Comparison of ENCODE assay signal across 3 cellular contexts in the genomic region with DNA sequence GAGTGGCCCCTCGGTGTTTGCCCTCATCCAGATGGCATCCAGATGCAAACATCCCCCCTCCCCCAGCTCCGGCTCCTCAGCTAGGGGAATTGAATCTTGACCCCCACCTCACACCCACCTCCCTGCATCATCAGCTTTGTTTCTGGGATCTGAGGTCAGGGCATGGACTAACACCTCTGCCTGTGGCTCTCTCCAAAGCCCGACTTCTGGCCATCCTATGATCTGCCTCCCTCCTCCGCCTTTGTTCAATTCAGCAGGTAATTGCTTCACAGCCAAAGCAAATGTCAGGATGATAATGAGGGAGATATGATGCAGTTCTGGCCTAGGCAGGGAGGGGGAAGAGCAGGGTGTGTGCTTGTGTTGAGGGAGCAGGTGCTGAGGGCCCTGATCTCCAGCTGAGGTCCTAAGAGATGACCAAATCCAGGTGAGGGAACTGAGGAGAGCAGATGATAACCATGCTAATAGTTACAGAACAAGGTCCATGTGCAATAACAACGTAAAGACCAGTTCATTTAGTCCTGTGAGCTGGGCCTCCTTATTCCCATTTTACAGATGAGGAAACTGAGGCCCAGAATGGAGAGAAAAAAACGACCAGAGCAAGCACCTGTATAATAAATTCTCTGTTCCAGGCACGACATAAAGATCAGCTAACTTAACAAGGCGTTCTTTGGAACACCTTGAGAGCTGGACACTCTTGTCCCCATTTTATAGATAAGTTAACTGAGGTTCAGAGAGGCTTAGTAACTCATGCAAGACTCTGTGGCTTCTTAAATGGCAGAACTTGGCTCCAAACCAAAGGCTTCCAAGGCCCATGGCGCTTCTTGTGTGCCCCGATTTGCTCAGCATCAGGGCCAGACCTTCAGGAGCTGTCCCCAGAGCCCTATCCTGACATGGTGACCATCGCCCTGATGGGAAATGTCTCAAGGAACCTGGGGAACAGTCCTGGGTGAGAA.
TF ChIP-seq lines count a peak whose summit lies in the region.

No MANE protein-coding gene starts in this region.

TF ChIP-seq in A549, 52 proteins besides CTCF, POLR2A, EP300 and RAD21 (continued from another document):
- TF ChIP-seq KDM1A (IDR thresholded peaks at IDR 0.05; ENCODE audit: low read depth): peak; percentile 77
- no peak for TF ChIP-seq ZC3H11A (IDR thresholded peaks at IDR 0.05)
- TF ChIP-seq RNF2 (IDR thresholded peaks at IDR 0.05; ENCODE audit: borderline replicate concordance, low read depth): no peak

TF ChIP-seq in IMR-90, 13 proteins besides CTCF, POLR2A, EP300 and RAD21:
- TF ChIP-seq, protein P1, sequence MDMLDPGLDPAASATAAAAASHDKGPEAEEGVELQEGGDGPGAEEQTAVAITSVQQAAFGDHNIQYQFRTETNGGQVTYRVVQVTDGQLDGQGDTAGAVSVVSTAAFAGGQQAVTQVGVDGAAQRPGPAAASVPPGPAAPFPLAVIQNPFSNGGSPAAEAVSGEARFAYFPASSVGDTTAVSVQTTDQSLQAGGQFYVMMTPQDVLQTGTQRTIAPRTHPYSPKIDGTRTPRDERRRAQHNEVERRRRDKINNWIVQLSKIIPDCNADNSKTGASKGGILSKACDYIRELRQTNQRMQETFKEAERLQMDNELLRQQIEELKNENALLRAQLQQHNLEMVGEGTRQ (IDR thresholded peaks at IDR 0.05; ENCODE audit: low read depth, low read length): no peak
- TF ChIP-seq CHD1 (IDR thresholded peaks at IDR 0.05; ENCODE audit: low read depth, low read length): no peak

TF ChIP-seq in liver, 16 proteins besides CTCF, POLR2A, EP300 and RAD21 (continued from another document):
- TF ChIP-seq, protein P2, sequence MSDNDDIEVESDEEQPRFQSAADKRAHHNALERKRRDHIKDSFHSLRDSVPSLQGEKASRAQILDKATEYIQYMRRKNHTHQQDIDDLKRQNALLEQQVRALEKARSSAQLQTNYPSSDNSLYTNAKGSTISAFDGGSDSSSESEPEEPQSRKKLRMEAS (IDR thresholded peaks at IDR 0.05): peak; percentile 36
- TF ChIP-seq NR2F2 (IDR thresholded peaks at IDR 0.05) (no peak), EGR1 (IDR thresholded peaks at IDR 0.05; ENCODE audit: low read depth in 2 of 2) (no peak), TAF1 (conservative IDR thresholded peaks at IDR 0.05) (no peak), HNF4G (IDR thresholded peaks at IDR 0.05) (no peak), HNF4A (conservative IDR thresholded peaks at IDR 0.05) (peak in 1 of 2 donors; percentile 81), RXRA (IDR thresholded peaks at IDR 0.05) (peak; percentile 48 to 86), FOXA1 (IDR thresholded peaks at IDR 0.05) (peak; percentile 46), YY1 (IDR thresholded peaks at IDR 0.05) (peak; percentile 53), SP1 (IDR thresholded peaks at IDR 0.05) (peak; percentile 39), GABPA (IDR thresholded peaks at IDR 0.05 in 1 of 2, conservative IDR thresholded peaks at IDR 0.05 in 1 of 2) (no peak)
- TF ChIP-seq, protein P3, sequence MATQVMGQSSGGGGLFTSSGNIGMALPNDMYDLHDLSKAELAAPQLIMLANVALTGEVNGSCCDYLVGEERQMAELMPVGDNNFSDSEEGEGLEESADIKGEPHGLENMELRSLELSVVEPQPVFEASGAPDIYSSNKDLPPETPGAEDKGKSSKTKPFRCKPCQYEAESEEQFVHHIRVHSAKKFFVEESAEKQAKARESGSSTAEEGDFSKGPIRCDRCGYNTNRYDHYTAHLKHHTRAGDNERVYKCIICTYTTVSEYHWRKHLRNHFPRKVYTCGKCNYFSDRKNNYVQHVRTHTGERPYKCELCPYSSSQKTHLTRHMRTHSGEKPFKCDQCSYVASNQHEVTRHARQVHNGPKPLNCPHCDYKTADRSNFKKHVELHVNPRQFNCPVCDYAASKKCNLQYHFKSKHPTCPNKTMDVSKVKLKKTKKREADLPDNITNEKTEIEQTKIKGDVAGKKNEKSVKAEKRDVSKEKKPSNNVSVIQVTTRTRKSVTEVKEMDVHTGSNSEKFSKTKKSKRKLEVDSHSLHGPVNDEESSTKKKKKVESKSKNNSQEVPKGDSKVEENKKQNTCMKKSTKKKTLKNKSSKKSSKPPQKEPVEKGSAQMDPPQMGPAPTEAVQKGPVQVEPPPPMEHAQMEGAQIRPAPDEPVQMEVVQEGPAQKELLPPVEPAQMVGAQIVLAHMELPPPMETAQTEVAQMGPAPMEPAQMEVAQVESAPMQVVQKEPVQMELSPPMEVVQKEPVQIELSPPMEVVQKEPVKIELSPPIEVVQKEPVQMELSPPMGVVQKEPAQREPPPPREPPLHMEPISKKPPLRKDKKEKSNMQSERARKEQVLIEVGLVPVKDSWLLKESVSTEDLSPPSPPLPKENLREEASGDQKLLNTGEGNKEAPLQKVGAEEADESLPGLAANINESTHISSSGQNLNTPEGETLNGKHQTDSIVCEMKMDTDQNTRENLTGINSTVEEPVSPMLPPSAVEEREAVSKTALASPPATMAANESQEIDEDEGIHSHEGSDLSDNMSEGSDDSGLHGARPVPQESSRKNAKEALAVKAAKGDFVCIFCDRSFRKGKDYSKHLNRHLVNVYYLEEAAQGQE (IDR thresholded peaks at IDR 0.05): peak; percentile 47
- TF ChIP-seq, protein P4, sequence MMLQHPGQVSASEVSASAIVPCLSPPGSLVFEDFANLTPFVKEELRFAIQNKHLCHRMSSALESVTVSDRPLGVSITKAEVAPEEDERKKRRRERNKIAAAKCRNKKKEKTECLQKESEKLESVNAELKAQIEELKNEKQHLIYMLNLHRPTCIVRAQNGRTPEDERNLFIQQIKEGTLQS (IDR thresholded peaks at IDR 0.05): no peak
- TF ChIP-seq, protein P5, sequence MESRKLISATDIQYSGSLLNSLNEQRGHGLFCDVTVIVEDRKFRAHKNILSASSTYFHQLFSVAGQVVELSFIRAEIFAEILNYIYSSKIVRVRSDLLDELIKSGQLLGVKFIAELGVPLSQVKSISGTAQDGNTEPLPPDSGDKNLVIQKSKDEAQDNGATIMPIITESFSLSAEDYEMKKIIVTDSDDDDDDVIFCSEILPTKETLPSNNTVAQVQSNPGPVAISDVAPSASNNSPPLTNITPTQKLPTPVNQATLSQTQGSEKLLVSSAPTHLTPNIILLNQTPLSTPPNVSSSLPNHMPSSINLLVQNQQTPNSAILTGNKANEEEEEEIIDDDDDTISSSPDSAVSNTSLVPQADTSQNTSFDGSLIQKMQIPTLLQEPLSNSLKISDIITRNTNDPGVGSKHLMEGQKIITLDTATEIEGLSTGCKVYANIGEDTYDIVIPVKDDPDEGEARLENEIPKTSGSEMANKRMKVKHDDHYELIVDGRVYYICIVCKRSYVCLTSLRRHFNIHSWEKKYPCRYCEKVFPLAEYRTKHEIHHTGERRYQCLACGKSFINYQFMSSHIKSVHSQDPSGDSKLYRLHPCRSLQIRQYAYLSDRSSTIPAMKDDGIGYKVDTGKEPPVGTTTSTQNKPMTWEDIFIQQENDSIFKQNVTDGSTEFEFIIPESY (IDR thresholded peaks at IDR 0.05): no peak
TF ChIP-seq in liver: peak in this region for 9.
